Comparison of ENCODE assay signal across 9 cellular contexts in the genomic region with DNA sequence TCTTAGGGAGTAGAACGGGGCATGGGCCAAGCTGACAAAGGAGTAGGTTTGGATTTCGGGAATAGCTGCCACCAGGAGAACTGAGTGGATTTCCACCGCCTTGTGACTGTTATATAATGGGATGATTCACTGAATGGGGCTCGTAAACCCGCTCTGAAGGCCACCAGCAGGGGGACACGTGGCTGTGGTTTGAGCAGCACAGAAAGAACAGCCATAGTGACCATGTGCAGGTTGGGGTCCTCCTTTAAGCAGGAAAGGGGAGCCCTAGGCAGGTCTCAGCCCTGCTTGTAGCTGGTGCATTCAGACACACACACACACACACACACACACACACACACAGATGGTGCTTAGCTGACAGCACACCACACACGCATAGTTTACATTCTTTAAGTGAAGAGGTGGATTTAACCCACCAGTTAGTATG. TPM values are rescaled to one million over a fixed set of nuclear protein-coding genes. Genes with fewer than 3 reads are reported as not detected.
A peak's percentile ranks its signal among the peaks of the same experiment; 100 is the strongest.
DNase-seq lines count a peak whose midpoint lies in the region; ATAC-seq and TF ChIP-seq lines count a peak whose summit lies in the region.
"Had no signal": no experiment of that assay in that cellular context is flagged by ENCODE, and none has a peak within 500 bp of the region (broad histone marks: within the 10 kb centered on the region; RNA-seq: fewer than 3 reads in every experiment).

No MANE protein-coding gene starts in this region.

- H3K9me3 ChIP-seq in OCI-LY3 (ENCODE audit: insufficient read depth, low read length) = no peaks in the 10 kb centered on the region
- H3K9me3 ChIP-seq in fibroblast of lung (ENCODE audit: control insufficient read depth, insufficient read depth, low read depth, low read length) = no peaks in the 10 kb centered on the region

- H4K20me1 ChIP-seq in OCI-LY3 (ENCODE audit: insufficient read depth, low read length) (no peaks in the 10 kb centered on the region), fibroblast of lung (ENCODE audit: control insufficient read depth, extremely low read depth, insufficient read depth, low read length) (no peaks in the 10 kb centered on the region)

- H3K79me2 ChIP-seq in OCI-LY3 (ENCODE audit: low read length) (no peaks in the 10 kb centered on the region), fibroblast of lung (ENCODE audit: control insufficient read depth, insufficient read depth, low read length) (no peaks in the 10 kb centered on the region)

- no peak overlapping the region for H3K4me3 ChIP-seq in GM12865 (ENCODE audit: low read depth, low read length)
- no peak overlapping the region for H3K4me3 ChIP-seq in OCI-LY3 (ENCODE audit: low read length)
- H3K4me3 ChIP-seq in fibroblast of lung (replicated peaks in 1 of 4; ENCODE audit: control extremely low read depth in 1 of 4, insufficient read depth in 1 of 4, low read depth in 3 of 4, low read length in 4 of 4) = no peak overlapping the region
- no peak overlapping the region for H3K4me3 ChIP-seq in retinal pigment epithelial cell (ENCODE audit: low read length)
- H3K4me3 ChIP-seq: lung had no signal

- H3K4me2 ChIP-seq in OCI-LY3 (ENCODE audit: low read length) (no peak overlapping the region), fibroblast of lung (ENCODE audit: extremely low read depth, insufficient read depth, low read length) (no peak overlapping the region)

- no peak overlapping the region for H2AFZ ChIP-seq in OCI-LY3 (ENCODE audit: low read depth, low read length)
- no peak overlapping the region for H2AFZ ChIP-seq in fibroblast of lung (ENCODE audit: low read length)

- TF ChIP-seq CTCF in GM12865 (IDR thresholded peaks at IDR 0.05; ENCODE audit: insufficient read depth, low read depth, low read length, missing control alignments) (peak; percentile 42), OCI-LY3 (IDR thresholded peaks at IDR 0.05; ENCODE audit: low read depth, low read length) (peak; percentile 21; the same call in 1 of the 2 replicates), fibroblast of lung (conservative IDR thresholded peaks at IDR 0.05 in 1 of 2, IDR thresholded peaks at IDR 0.05 in 1 of 2; ENCODE audit: low read depth in 1 of 2, low read length in 2 of 2) (peak; percentile 20 to 34), retinal pigment epithelial cell (conservative IDR thresholded peaks at IDR 0.05; ENCODE audit: low read depth, low read length) (peak; percentile 63)

- DNase-seq in GM12865 (ENCODE audit: low read depth) (peak; percentile 40), fibroblast of lung (ENCODE audit: low read depth in 2 of 2) (peak; percentile 24 to 97), retinal pigment epithelial cell (ENCODE audit: low read depth) (peak; percentile 65), NCI-H2029 treated with DMSO at 0.1 percent for 48 hours (lab: John Stamatoyannopoulos, UW) (no peak), DMS153 treated with DMSO at 0.1 percent for 48 hours (lab: John Stamatoyannopoulos, UW; ENCODE audit: unreplicated experiment) (no peak)

- H3K36me3 ChIP-seq in OCI-LY3 (replicated peaks; ENCODE audit: low read depth, low read length) (no peaks in the 10 kb centered on the region), fibroblast of lung (ENCODE audit: control insufficient read depth, insufficient read depth, low read length) (no peaks in the 10 kb centered on the region)

- no peak overlapping the region for H3K9ac ChIP-seq in OCI-LY3 (ENCODE audit: low read length)
- no peak overlapping the region for H3K9ac ChIP-seq in fibroblast of lung (ENCODE audit: insufficient read depth, low read length)

- H3K4me1 ChIP-seq in OCI-LY3 (ENCODE audit: low read length) (peaks cover 18% of the 10 kb centered on the region), fibroblast of lung (ENCODE audit: control insufficient read depth, extremely low read depth, insufficient read depth, low read length) (peaks cover 4% of the 10 kb centered on the region)

- ATAC-seq in GM21367 (IDR thresholded peaks at IDR 0.05; ENCODE audit: unreplicated experiment) (no peak), HG02642 (IDR thresholded peaks at IDR 0.05; ENCODE audit: poor library complexity, unreplicated experiment) (no peak)

- H3K27ac ChIP-seq in OCI-LY3 (ENCODE audit: low read length) = no peak overlapping the region
- no peak overlapping the region for H3K27ac ChIP-seq in fibroblast of lung (ENCODE audit: insufficient read depth, low read length)

- peaks cover 3% of the 10 kb centered on the region; the same call in 1 of the 2 replicates for H3K27me3 ChIP-seq in OCI-LY3 (ENCODE audit: low read depth, low read length)
- H3K27me3 ChIP-seq in fibroblast of lung (ENCODE audit: control insufficient read depth, insufficient read depth, low read length) = no peaks in the 10 kb centered on the region

RNA-seq across cellular contexts. Expression of a gene that starts 8.6 kb away (rescaled TPM):
- 0.51 and 0.99 TPM in 2 replicates for total RNA-seq in fibroblast of lung
- polyA plus RNA-seq in fibroblast of lung = 0.91 and 1.5 TPM in 2 replicates
- 0.31 and 0.50 TPM in 2 replicates for polyA plus RNA-seq in fibroblast of lung (2012)
- polyA minus RNA-seq in fibroblast of lung (ENCODE audit: low replicate concordance) = not detected in 2 replicates

RNA-seq across cellular contexts. Expression of a gene that starts 12.1 kb away (rescaled TPM):
- not detected in 2 replicates for total RNA-seq in fibroblast of lung
- not detected in 2 replicates for polyA plus RNA-seq in fibroblast of lung
- polyA plus RNA-seq in fibroblast of lung (2012) = not detected in 2 replicates
- not detected in 2 replicates for polyA minus RNA-seq in fibroblast of lung (ENCODE audit: low replicate concordance)
- total RNA-seq: lung had no signal
- polyA plus RNA-seq: lung had no signal

RNA-seq across cellular contexts. Expression of a gene that starts 41.1 kb away (rescaled TPM):
- total RNA-seq in fibroblast of lung = 1.5 and 2.3 TPM in 2 replicates
- 1.3 and 1.4 TPM in 2 replicates for polyA plus RNA-seq in fibroblast of lung
- polyA plus RNA-seq in fibroblast of lung (2012) = 0.86 and 0.96 TPM in 2 replicates
- 2.6 and 4.3 TPM in 2 replicates for polyA minus RNA-seq in fibroblast of lung (ENCODE audit: low replicate concordance)

RNA-seq across cellular contexts. Expression of a gene that starts 57.9 kb away (rescaled TPM):
- not detected in 2 replicates for total RNA-seq in fibroblast of lung
- polyA plus RNA-seq in fibroblast of lung = not detected in 2 replicates
- not detected in 2 replicates for polyA plus RNA-seq in fibroblast of lung (2012)
- not detected in 2 replicates for polyA minus RNA-seq in fibroblast of lung (ENCODE audit: low replicate concordance)

Comparison
In these comparisons a context has a peak if more than half of its experiments do, and no peak if none do; other contexts are left out.
1. DNase-seq: peak in GM12865 (single experiment), fibroblast of lung (2 of 2) and retinal pigment epithelial cell (single experiment); none in NCI-H2029 treated with DMSO at 0.1 percent for 48 hours (single experiment) and DMS153 treated with DMSO at 0.1 percent for 48 hours (single experiment).
2. Peak in every context shown above with its lines, with median percentiles within 50 percentile points of each other: CTCF ChIP-seq.